ENCODE assay signal across 8 cellular contexts in genomic region chr20:39829255-39829654, GRCh38.
DNase-seq lines count a peak whose midpoint lies in the region; ATAC-seq and TF ChIP-seq lines count a peak whose summit lies in the region.

No MANE protein-coding gene starts in this region.

- no peaks in the 10 kb centered on the region for H3K36me3 ChIP-seq in BLaER1 treated with 17β-estradiol and CSF1 and Interleukin-3, amounts not matched to agents 10 nM and 100 nM
- H3K36me3 ChIP-seq in left ventricle myocardium inferior = no peaks in the 10 kb centered on the region

- no peak for ATAC-seq in HG02763 (IDR thresholded peaks at IDR 0.05; ENCODE audit: unreplicated experiment)

- peak overlapping the region in 10 of 11 experiments; percentile 23 to 82 (median 58); a peak in 18 of 22 replicates for H3K4me2 ChIP-seq in BLaER1 treated with 17β-estradiol and CSF1 and Interleukin-3, amounts not matched to agents 10 nM and 100 nM

- no peaks in the 10 kb centered on the region for H4K20me1 ChIP-seq in BLaER1 treated with 17β-estradiol and CSF1 and Interleukin-3, amounts not matched to agents 10 nM and 100 nM

- TF ChIP-seq CTCF in GM20000 (IDR thresholded peaks at IDR 0.05; ENCODE audit: extremely low read depth, missing control alignments) = no peak
- peak; percentile 54 for TF ChIP-seq CTCF in left ventricle myocardium inferior (IDR thresholded peaks at IDR 0.05; ENCODE audit: borderline replicate concordance)

- intact Hi-C loops in left ventricle myocardium inferior (cut with micrococcal nuclease) = no loop called here

- no peaks in the 10 kb centered on the region for H3K27me3 ChIP-seq in BLaER1 treated with 17β-estradiol and CSF1 and Interleukin-3, amounts not matched to agents 10 nM and 100 nM
- peaks cover 19% of the 10 kb centered on the region for H3K27me3 ChIP-seq in left ventricle myocardium inferior (ENCODE audit: low read depth)

- peak overlapping the region in 5 of 11 experiments; percentile 31 to 83 (median 75); a peak in 10 of 22 replicates for H3K27ac ChIP-seq in BLaER1 treated with 17β-estradiol and CSF1 and Interleukin-3, amounts not matched to agents 10 nM and 100 nM
- no peak overlapping the region for H3K27ac ChIP-seq in left ventricle myocardium inferior (replicated peaks)

- DNase-seq in GM20000 (ENCODE audit: low spot score) (peak; percentile 9), M059J (ENCODE audit: low read depth) (peak; percentile 56), left ventricle myocardium inferior (peak; percentile 30), NCI-H2196 treated with DMSO at 0.1 percent for 48 hours (lab: John Stamatoyannopoulos, UW; ENCODE audit: unreplicated experiment) (no peak), NCI-H510A (lab: John Stamatoyannopoulos, UW) (no peak)
- no peak for DNase-seq in stimulated activated CD4-positive, alpha-beta T cell treated with anti-CD3 and anti-CD28 coated beads, Interleukin-1b, Interleukin-23, amount 100 ng/mL, for 48 hours

- no peaks in the 10 kb centered on the region for H3K9me3 ChIP-seq in BLaER1 treated with 17β-estradiol and CSF1 and Interleukin-3, amounts not matched to agents 10 nM and 100 nM (replicated peaks in 1 of 11)
- H3K9me3 ChIP-seq in left ventricle myocardium inferior (replicated peaks) = no peaks in the 10 kb centered on the region

- no peak overlapping the region for H3K4me3 ChIP-seq in BLaER1 treated with 17β-estradiol and CSF1 and Interleukin-3, amounts not matched to agents 10 nM and 100 nM
- no peak overlapping the region for H3K4me3 ChIP-seq in left ventricle myocardium inferior

- H3K4me1 ChIP-seq in BLaER1 treated with 17β-estradiol and CSF1 and Interleukin-3, amounts not matched to agents 10 nM and 100 nM = peaks cover 18 to 70% (median 26%) of the 10 kb centered on the region in 10 experiments
- no peaks in the 10 kb centered on the region for H3K4me1 ChIP-seq in left ventricle myocardium inferior

- peak overlapping the region in 4 of 11 experiments; percentile 1 to 72 (median 60); a peak in 6 of 22 replicates for H3K9ac ChIP-seq in BLaER1 treated with 17β-estradiol and CSF1 and Interleukin-3, amounts not matched to agents 10 nM and 100 nM

Comparison
In these comparisons a context has a peak if more than half of its experiments do, and no peak if none do; other contexts are left out.
1. DNase-seq: peak in GM20000 (single experiment), M059J (single experiment) and left ventricle myocardium inferior (single experiment); none in NCI-H2196 treated with DMSO at 0.1 percent for 48 hours (single experiment), NCI-H510A (single experiment) and stimulated activated CD4-positive, alpha-beta T cell treated with anti-CD3 and anti-CD28 coated beads, Interleukin-1b, Interleukin-23, amount 100 ng/mL, for 48 hours (single experiment).